15 cellular contexts compared by ENCODE assay signal in the genomic region with DNA sequence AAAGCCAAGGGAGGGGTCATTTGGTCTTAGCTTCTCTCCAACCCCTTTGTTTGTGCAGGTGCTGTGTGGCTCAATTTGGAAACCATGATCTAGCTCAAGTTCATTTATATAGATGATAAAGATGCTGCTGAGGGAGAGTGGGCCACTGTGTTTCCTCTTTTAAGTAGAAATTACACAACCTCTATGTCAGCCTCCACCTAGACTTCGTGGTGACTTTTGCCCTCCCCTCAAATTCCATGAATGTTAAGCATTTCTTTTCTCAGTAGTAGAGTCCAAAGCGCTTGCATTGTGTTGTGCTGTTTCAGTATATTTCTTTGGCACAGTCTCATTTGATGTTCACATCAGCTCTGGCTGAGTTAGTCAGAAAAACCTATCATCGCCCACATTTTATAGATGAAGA.
DNase-seq lines count a peak whose midpoint lies in the region; ATAC-seq and TF ChIP-seq lines count a peak whose summit lies in the region.
"Had no signal": no experiment of that assay in that cellular context is flagged by ENCODE, and none has a peak within 500 bp of the region (broad histone marks: within the 10 kb centered on the region; RNA-seq: fewer than 3 reads in every experiment).

No MANE protein-coding gene starts in this region.

- no peak overlapping the region for H3K4me3 Mint-ChIP-seq in T-helper 2 cell treated with Interferon-gamma antibody and Interleukin-4, amounts not matched to agents 5 μg/mL and 100 μg/mL, for 36 hours
- H3K4me3 Mint-ChIP-seq: type B pancreatic cell had no signal

- H3K36me3 ChIP-seq in BLaER1 treated with 17β-estradiol and CSF1 and Interleukin-3, amounts not matched to agents 10 nM and 100 nM = peaks cover 3 to 63% (median 31%) of the 10 kb centered on the region in 11 experiments; a peak in 14 of 22 replicates

- H3K27ac Mint-ChIP-seq in T-helper 2 cell treated with Interferon-gamma antibody and Interleukin-4, amounts not matched to agents 5 μg/mL and 100 μg/mL, for 36 hours = no peak overlapping the region
- H3K27ac Mint-ChIP-seq: type B pancreatic cell had no signal

- no peaks in the 10 kb centered on the region for H4K20me1 ChIP-seq in BLaER1 treated with 17β-estradiol and CSF1 and Interleukin-3, amounts not matched to agents 10 nM and 100 nM

- DNase-seq in GM03348 (ENCODE audit: low spot score) (peak; percentile 9), iris pigment epithelial cell (ENCODE audit: low read depth) (peak; percentile 92), NCI-H2029 (lab: John Stamatoyannopoulos, UW) (no peak)
- no peak for DNase-seq in T-helper 2 cell treated with Interferon-gamma antibody and Interleukin-4, amounts not matched to agents 5 μg/mL and 100 μg/mL, for 36 hours (ENCODE audit: low spot score)
- DNase-seq: activated gamma-delta T cell, dermis blood vessel endothelial cell, head of caudate nucleus, NCI-H2029 treated with DMSO at 0.1 percent for 48 hours had no signal

- H3K4me3 ChIP-seq in BLaER1 treated with 17β-estradiol and CSF1 and Interleukin-3, amounts not matched to agents 10 nM and 100 nM = no peak overlapping the region
- H3K4me3 ChIP-seq: lung had no signal

- H3K4me2 ChIP-seq in BLaER1 treated with 17β-estradiol and CSF1 and Interleukin-3, amounts not matched to agents 10 nM and 100 nM = peak overlapping the region in 7 of 11 experiments; percentile 22 to 87 (median 52); a peak in 12 of 22 replicates

- peak overlapping the region in 4 of 11 experiments; percentile 3 to 32 (median 26); a peak in 4 of 22 replicates for H3K27ac ChIP-seq in BLaER1 treated with 17β-estradiol and CSF1 and Interleukin-3, amounts not matched to agents 10 nM and 100 nM
- H3K27ac ChIP-seq: RWPE1 had no signal

- no peaks in the 10 kb centered on the region for H3K27me3 Mint-ChIP-seq in T-helper 2 cell treated with Interferon-gamma antibody and Interleukin-4, amounts not matched to agents 5 μg/mL and 100 μg/mL, for 36 hours (ENCODE audit: low read depth)
- H3K27me3 Mint-ChIP-seq: type B pancreatic cell had no signal

- H3K9me3 ChIP-seq in BLaER1 treated with 17β-estradiol and CSF1 and Interleukin-3, amounts not matched to agents 10 nM and 100 nM (replicated peaks in 1 of 11) = peaks cover 0 to 34% (median 0%) of the 10 kb centered on the region in 11 experiments; a peak in 9 of 22 replicates

- H3K9ac ChIP-seq in BLaER1 treated with 17β-estradiol and CSF1 and Interleukin-3, amounts not matched to agents 10 nM and 100 nM = no peak overlapping the region

- H3K4me1 Mint-ChIP-seq in T-helper 2 cell treated with Interferon-gamma antibody and Interleukin-4, amounts not matched to agents 5 μg/mL and 100 μg/mL, for 36 hours (ENCODE audit: low read depth) = peaks cover 40% of the 10 kb centered on the region

- H3K27me3 ChIP-seq in BLaER1 treated with 17β-estradiol and CSF1 and Interleukin-3, amounts not matched to agents 10 nM and 100 nM = no peaks in the 10 kb centered on the region

- no peaks in the 10 kb centered on the region for H3K9me3 Mint-ChIP-seq in T-helper 2 cell treated with Interferon-gamma antibody and Interleukin-4, amounts not matched to agents 5 μg/mL and 100 μg/mL, for 36 hours
- H3K9me3 Mint-ChIP-seq: type B pancreatic cell had no signal

- peaks cover 4% of the 10 kb centered on the region for H3K36me3 Mint-ChIP-seq in T-helper 2 cell treated with Interferon-gamma antibody and Interleukin-4, amounts not matched to agents 5 μg/mL and 100 μg/mL, for 36 hours (ENCODE audit: low read depth)
- H3K36me3 Mint-ChIP-seq: type B pancreatic cell had no signal

- peak; percentile 28; the same call in 2 of the 3 replicates for ATAC-seq in SK-N-SH treated with all-trans-retinoic acid at 6 μM for 48 hours
- ATAC-seq in HG03097 (IDR thresholded peaks at IDR 0.05; ENCODE audit: low FRiP score, unreplicated experiment) = no peak
- no peak for ATAC-seq in HG03095 (IDR thresholded peaks at IDR 0.05; ENCODE audit: unreplicated experiment)

- peaks cover under 1 to 61% (median 34%) of the 10 kb centered on the region in 10 experiments; a peak in 17 of 20 replicates for H3K4me1 ChIP-seq in BLaER1 treated with 17β-estradiol and CSF1 and Interleukin-3, amounts not matched to agents 10 nM and 100 nM

TF ChIP-seq in SK-N-SH treated with all-trans-retinoic acid at 6 μM for 48 hours, 23 proteins besides CTCF, POLR2A, EP300 and RAD21:
- TF ChIP-seq ZFP30 (CRISPR knock-in tag; IDR thresholded peaks at IDR 0.05) = no peak
- TF ChIP-seq TOX (CRISPR knock-in tag; IDR thresholded peaks at IDR 0.05; ENCODE audit: borderline replicate concordance) = no peak
- TF ChIP-seq, protein P1, sequence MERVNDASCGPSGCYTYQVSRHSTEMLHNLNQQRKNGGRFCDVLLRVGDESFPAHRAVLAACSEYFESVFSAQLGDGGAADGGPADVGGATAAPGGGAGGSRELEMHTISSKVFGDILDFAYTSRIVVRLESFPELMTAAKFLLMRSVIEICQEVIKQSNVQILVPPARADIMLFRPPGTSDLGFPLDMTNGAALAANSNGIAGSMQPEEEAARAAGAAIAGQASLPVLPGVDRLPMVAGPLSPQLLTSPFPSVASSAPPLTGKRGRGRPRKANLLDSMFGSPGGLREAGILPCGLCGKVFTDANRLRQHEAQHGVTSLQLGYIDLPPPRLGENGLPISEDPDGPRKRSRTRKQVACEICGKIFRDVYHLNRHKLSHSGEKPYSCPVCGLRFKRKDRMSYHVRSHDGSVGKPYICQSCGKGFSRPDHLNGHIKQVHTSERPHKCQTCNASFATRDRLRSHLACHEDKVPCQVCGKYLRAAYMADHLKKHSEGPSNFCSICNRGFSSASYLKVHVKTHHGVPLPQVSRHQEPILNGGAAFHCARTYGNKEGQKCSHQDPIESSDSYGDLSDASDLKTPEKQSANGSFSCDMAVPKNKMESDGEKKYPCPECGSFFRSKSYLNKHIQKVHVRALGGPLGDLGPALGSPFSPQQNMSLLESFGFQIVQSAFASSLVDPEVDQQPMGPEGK (CRISPR knock-in tag; IDR thresholded peaks at IDR 0.05; ENCODE audit: borderline replicate concordance) = no peak
- no peak for TF ChIP-seq RARB (CRISPR knock-in tag; IDR thresholded peaks at IDR 0.05)
- TF ChIP-seq, protein P2, sequence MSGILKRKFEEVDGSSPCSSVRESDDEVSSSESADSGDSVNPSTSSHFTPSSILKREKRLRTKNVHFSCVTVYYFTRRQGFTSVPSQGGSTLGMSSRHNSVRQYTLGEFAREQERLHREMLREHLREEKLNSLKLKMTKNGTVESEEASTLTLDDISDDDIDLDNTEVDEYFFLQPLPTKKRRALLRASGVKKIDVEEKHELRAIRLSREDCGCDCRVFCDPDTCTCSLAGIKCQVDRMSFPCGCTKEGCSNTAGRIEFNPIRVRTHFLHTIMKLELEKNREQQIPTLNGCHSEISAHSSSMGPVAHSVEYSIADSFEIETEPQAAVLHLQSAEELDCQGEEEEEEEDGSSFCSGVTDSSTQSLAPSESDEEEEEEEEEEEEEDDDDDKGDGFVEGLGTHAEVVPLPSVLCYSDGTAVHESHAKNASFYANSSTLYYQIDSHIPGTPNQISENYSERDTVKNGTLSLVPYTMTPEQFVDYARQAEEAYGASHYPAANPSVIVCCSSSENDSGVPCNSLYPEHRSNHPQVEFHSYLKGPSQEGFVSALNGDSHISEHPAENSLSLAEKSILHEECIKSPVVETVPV (CRISPR knock-in tag; IDR thresholded peaks at IDR 0.05) = no peak
- no peak for TF ChIP-seq CSDC2 (CRISPR knock-in tag; IDR thresholded peaks at IDR 0.05)
- TF ChIP-seq ZNF565 (CRISPR knock-in tag; conservative IDR thresholded peaks at IDR 0.05; ENCODE audit: low read depth) = no peak
- TF ChIP-seq SNAI2 (CRISPR knock-in tag; IDR thresholded peaks at IDR 0.05) = no peak

Comparison
In these comparisons a context has a peak if more than half of its experiments do, and no peak if none do; other contexts are left out.
1. DNase-seq: peak in GM03348 (single experiment) and iris pigment epithelial cell (single experiment); none in T-helper 2 cell treated with Interferon-gamma antibody and Interleukin-4, amounts not matched to agents 5 μg/mL and 100 μg/mL, for 36 hours (single experiment) and NCI-H2029 (single experiment).